Comparison of ENCODE assay signal across 9 cellular contexts in the genomic region with DNA sequence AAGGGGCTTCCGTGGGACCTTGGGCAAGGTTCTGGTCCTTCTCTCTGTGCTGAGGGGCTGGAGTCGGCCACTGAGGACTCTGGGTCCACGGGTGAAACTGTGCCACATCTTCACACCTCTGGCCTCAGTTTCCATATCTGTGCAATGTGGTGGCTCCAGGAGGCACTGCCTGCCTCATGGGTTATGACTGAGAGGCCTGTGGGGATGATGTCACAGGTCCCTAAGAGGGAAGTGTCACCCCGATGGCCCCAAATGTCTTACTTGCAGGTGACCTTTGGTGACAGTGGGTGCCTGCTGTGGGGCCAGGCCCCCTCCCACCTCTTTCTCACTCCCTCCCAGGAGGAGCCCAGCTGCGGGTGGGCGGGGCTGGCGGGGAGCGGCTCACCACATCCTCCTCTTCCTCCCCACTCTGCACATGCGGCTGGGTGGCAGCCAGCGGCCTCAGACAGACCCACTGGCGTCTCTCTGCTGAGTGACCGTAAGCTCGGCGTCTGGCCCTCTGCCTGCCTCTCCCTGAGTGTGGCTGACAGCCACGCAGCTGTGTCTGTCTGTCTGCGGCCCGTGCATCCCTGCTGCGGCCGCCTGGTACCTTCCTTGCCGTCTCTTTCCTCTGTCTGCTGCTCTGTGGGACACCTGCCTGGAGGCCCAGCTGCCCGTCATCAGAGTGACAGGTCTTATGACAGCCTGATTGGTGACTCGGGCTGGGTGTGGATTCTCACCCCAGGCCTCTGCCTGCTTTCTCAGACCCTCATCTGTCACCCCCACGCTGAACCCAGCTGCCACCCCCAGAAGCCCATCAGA. TPM values are rescaled to one million over a fixed set of nuclear protein-coding genes. Genes with fewer than 3 reads are reported as not detected.
DNase-seq lines count a peak whose midpoint lies in the region; ATAC-seq and TF ChIP-seq lines count a peak whose summit lies in the region.
"Had no signal": no experiment of that assay in that cellular context is flagged by ENCODE, and none has a peak within 500 bp of the region (broad histone marks: within the 10 kb centered on the region; RNA-seq: fewer than 3 reads in every experiment).

Gene IL21R, plus strand, starts transcription at position 407 of the 801 bp plus-strand sequence. CDS start 27,898 bp downstream, outside the sequence.

- no peaks in the 10 kb centered on the region for H3K9me3 ChIP-seq in MG63
- H3K9me3 ChIP-seq in thyroid gland, result no peaks in the 10 kb centered on the region

- H3K4me3 ChIP-seq in GM08714 (ENCODE audit: low read length) (peak within 1 kb of the TSS; percentile 68), MG63 (no peak within 1 kb of the TSS), thyroid gland (replicated peaks in 1 of 3) (no peak within 1 kb of the TSS)
- H3K4me3 ChIP-seq: cardiac muscle cell had no signal

- peak within 1 kb of the TSS; percentile 51 for H3K27ac Mint-ChIP-seq in nephron progenitor cell

- ATAC-seq in GM21786 (IDR thresholded peaks at IDR 0.05; ENCODE audit: unreplicated experiment), result peak; percentile 44

- DNase-seq in MG63 (peak; percentile 97), nephron progenitor cell (peak; percentile 11), thyroid gland (peak; percentile 32 to 38), COLO829 (ENCODE audit: low spot score) (no peak)
- peak; percentile 66 for DNase-seq in activated CD4-positive, CD25-positive, alpha-beta regulatory T cell treated with anti-CD3 and anti-CD28 coated beads, Interleukin-2, amount 50 U/mL, for 16 hours (ENCODE audit: low read depth, low spot score)
- DNase-seq in central memory CD4-positive, alpha-beta T cell, result peak; percentile 93

- peaks cover 0 to 16% of the 10 kb centered on the region in 2 donors for H3K4me1 ChIP-seq in thyroid gland

- H3K36me3 Mint-ChIP-seq in nephron progenitor cell (ENCODE audit: low read depth), result no peaks in the 10 kb centered on the region

- H3K27me3 Mint-ChIP-seq in nephron progenitor cell (ENCODE audit: low read depth, poor library complexity), result peaks cover 19% of the 10 kb centered on the region

- H3K27ac ChIP-seq in thyroid gland, result no peak within 1 kb of the TSS
- H3K27ac ChIP-seq: cardiac muscle cell had no signal

- 20 to 33% methylated on average over 18 to 20 of the region's 23 CpGs for WGBS in thyroid gland, 2 donors

- H3K27me3 ChIP-seq in MG63 (no peaks in the 10 kb centered on the region), thyroid gland (no peaks in the 10 kb centered on the region)
- H3K27me3 ChIP-seq: cardiac muscle cell had no signal

- intact Hi-C loops in thyroid gland (cut with DNase I), result no loop called here

- TF ChIP-seq CTCF in nephron progenitor cell (IDR thresholded peaks at IDR 0.05), result no peak
- TF ChIP-seq CTCF in thyroid gland (IDR thresholded peaks at IDR 0.05), result no peak

- peaks cover 4% of the 10 kb centered on the region for H3K9me3 Mint-ChIP-seq in nephron progenitor cell

- H3K4me1 Mint-ChIP-seq in nephron progenitor cell, result peaks cover 7% of the 10 kb centered on the region

- no peak within 1 kb of the TSS for H3K4me3 Mint-ChIP-seq in nephron progenitor cell

- H3K36me3 ChIP-seq in MG63, result no peaks in the 10 kb centered on the region
- H3K36me3 ChIP-seq in thyroid gland, result no peaks in the 10 kb centered on the region
- H3K36me3 ChIP-seq: cardiac muscle cell had no signal

- TF ChIP-seq POLR2A in thyroid gland (IDR thresholded peaks at IDR 0.05), result no peak

RNA-seq across cellular contexts. Expression of gene IL21R, which starts in this region (rescaled TPM):
- 0.33 and 0.44 TPM in 2 replicates for total RNA-seq in MG63 (2014; rRNA removed; shearing (Covaris generic); ENCODE audit: low replicate concordance)
- total RNA-seq in thyroid gland, result under 1 TPM; 0.11 to 0.88 (median 0.32) TPM
- total RNA-seq: cardiac muscle cell had no signal

Comparison
In these comparisons a context has a peak if more than half of its experiments do, and no peak if none do; other contexts are left out.
1. Peak in DNase-seq in MG63; RNA of the gene not detected or under 1 TPM.
2. Peak in DNase-seq in thyroid gland; RNA of the gene not detected or under 1 TPM.